ENCODE assay signal across 10 cellular contexts in genomic region chr2:122643725-122644329, GRCh38.
DNase-seq lines count a peak whose midpoint lies in the region; ATAC-seq, FAIRE-seq and TF ChIP-seq lines count a peak whose summit lies in the region.
"Had no signal": no experiment of that assay in that cellular context is flagged by ENCODE, and none has a peak within 500 bp of the region (broad histone marks: within the 10 kb centered on the region; RNA-seq: fewer than 3 reads in every experiment).

No MANE protein-coding gene starts in this region.

- peak overlapping the region; percentile 21 for H3K4me3 Mint-ChIP-seq in astrocyte (ENCODE audit: unreplicated experiment)

- no peak overlapping the region for H2AK5ac ChIP-seq in mesenchymal stem cell (ENCODE audit: low read length, severe bottlenecking)

- no peaks in the 10 kb centered on the region for H3K9me3 Mint-ChIP-seq in astrocyte (ENCODE audit: unreplicated experiment)

- no peak overlapping the region for H3K4ac ChIP-seq in mesenchymal stem cell (ENCODE audit: low read depth in 1 of 2, low read length in 2 of 2)

- H3K27me3 ChIP-seq in astrocyte (ENCODE audit: insufficient read depth, low read length) = no peaks in the 10 kb centered on the region
- no peaks in the 10 kb centered on the region for H3K27me3 ChIP-seq in mesenchymal stem cell (ENCODE audit: control insufficient read depth in 1 of 2, insufficient read depth in 1 of 2, low read length in 2 of 2)

- no peak overlapping the region for H2BK120ac ChIP-seq in mesenchymal stem cell (ENCODE audit: low read depth, low read length)

- no peak overlapping the region for H2BK15ac ChIP-seq in mesenchymal stem cell (ENCODE audit: low read depth, poor library complexity, severe bottlenecking)

- H3K27me3 Mint-ChIP-seq in astrocyte (ENCODE audit: low read depth, unreplicated experiment) = no peaks in the 10 kb centered on the region

- no peaks in the 10 kb centered on the region for H3K79me2 ChIP-seq in astrocyte (ENCODE audit: insufficient read depth, low read length)

- H3K36me3 ChIP-seq in astrocyte (ENCODE audit: insufficient read depth, low read length) = no peaks in the 10 kb centered on the region
- H3K36me3 ChIP-seq in mesenchymal stem cell (ENCODE audit: control insufficient read depth in 1 of 2, insufficient read depth in 2 of 2, low read depth in 1 of 2, low read length in 2 of 2) = no peaks in the 10 kb centered on the region

- H3K27ac Mint-ChIP-seq in astrocyte (ENCODE audit: unreplicated experiment) = peak overlapping the region; percentile 77

- H3K4me1 Mint-ChIP-seq in astrocyte (ENCODE audit: low read depth, unreplicated experiment) = peaks cover 9% of the 10 kb centered on the region

- peak; percentile 63 for DNase-seq in GM04503 (ENCODE audit: low read depth)
- DNase-seq in NCI-H2029 (lab: John Stamatoyannopoulos, UW) = peak; percentile 96
- peak; percentile 70 for DNase-seq in astrocyte (ENCODE audit: low read depth)
- DNase-seq in mesenchymal stem cell = peak; percentile 86
- no peak for DNase-seq in activated CD4-positive, alpha-beta T cell treated with anti-CD3 and anti-CD28 coated beads, Interleukin-2, amount 50 U/mL, for 4 hours
- DNase-seq: activated CD4-positive, alpha-beta T cell treated with anti-CD3 and anti-CD28 coated beads for 4 hours had no signal

- H3K9ac ChIP-seq in astrocyte (ENCODE audit: low read length) (no peak overlapping the region), mesenchymal stem cell (ENCODE audit: low read length) (peak overlapping the region; percentile 71)
- H3K9ac ChIP-seq: KMS-11 had no signal

- FAIRE-seq in astrocyte (lab: Jason Lieb, UNC) = peak; percentile 45

- no peaks in the 10 kb centered on the region for H3K79me1 ChIP-seq in mesenchymal stem cell (replicated peaks; ENCODE audit: low read length, poor library complexity, severe bottlenecking)

- no peak overlapping the region for H3K4me3 ChIP-seq in astrocyte (ENCODE audit: insufficient read depth, low read depth, low read length)
- H3K4me3 ChIP-seq in mesenchymal stem cell (ENCODE audit: insufficient read depth in 1 of 2, low read depth in 1 of 2, low read length in 2 of 2) = no peak overlapping the region

- no peak overlapping the region for H2BK5ac ChIP-seq in mesenchymal stem cell (ENCODE audit: low read depth, low read length, poor library complexity, severe bottlenecking)

- no peak for TF ChIP-seq CTCF in astrocyte (IDR thresholded peaks at IDR 0.05; ENCODE audit: insufficient read depth, low read depth, low read length)

- ATAC-seq in GM21447 (IDR thresholded peaks at IDR 0.05; ENCODE audit: unreplicated experiment) = no peak
- no peak for ATAC-seq in GM19455 (IDR thresholded peaks at IDR 0.05; ENCODE audit: unreplicated experiment)
- ATAC-seq in HG02763 (IDR thresholded peaks at IDR 0.05; ENCODE audit: unreplicated experiment) = no peak

- no CpG with 5 or more reads among the region's 1 CpG for WGBS in mesenchymal stem cell

- H3K18ac ChIP-seq in mesenchymal stem cell (ENCODE audit: low read depth in 1 of 2, low read length in 2 of 2) = no peak overlapping the region

- no peaks in the 10 kb centered on the region for H3K36me3 Mint-ChIP-seq in astrocyte (ENCODE audit: low read depth, unreplicated experiment)

- H4K20me1 ChIP-seq in astrocyte (ENCODE audit: insufficient read depth, low read length) = no peaks in the 10 kb centered on the region

- no peak overlapping the region for H3K14ac ChIP-seq in mesenchymal stem cell (ENCODE audit: low read length in 2 of 2)

- no peak overlapping the region for H3K4me2 ChIP-seq in astrocyte (ENCODE audit: low read length)
- H3K4me2 ChIP-seq in mesenchymal stem cell (ENCODE audit: low read length, poor library complexity, severe bottlenecking) = no peak overlapping the region
- H3K4me2 ChIP-seq: KMS-11 had no signal

- H3K9me3 ChIP-seq in astrocyte (ENCODE audit: insufficient read depth, low read depth, low read length) (no peaks in the 10 kb centered on the region), mesenchymal stem cell (ENCODE audit: control insufficient read depth, low read length) (no peaks in the 10 kb centered on the region)

- no peak overlapping the region for H3K23ac ChIP-seq in mesenchymal stem cell (ENCODE audit: low read length in 2 of 2)

- H2AFZ ChIP-seq in astrocyte (ENCODE audit: low read depth, low read length) (no peak overlapping the region), mesenchymal stem cell (ENCODE audit: low read depth, low read length) (no peak overlapping the region)

- H3K4me1 ChIP-seq in astrocyte (ENCODE audit: insufficient read depth, low read length) (no peaks in the 10 kb centered on the region), mesenchymal stem cell (ENCODE audit: control insufficient read depth, insufficient read depth, low read depth, low read length) (no peaks in the 10 kb centered on the region)

- H4K91ac ChIP-seq in mesenchymal stem cell (ENCODE audit: low read length) = no peak overlapping the region

- H4K8ac ChIP-seq in mesenchymal stem cell (ENCODE audit: low read length) = no peak overlapping the region

- no peak overlapping the region for H3K27ac ChIP-seq in astrocyte (ENCODE audit: low read depth, low read length)
- no peak overlapping the region for H3K27ac ChIP-seq in mesenchymal stem cell (ENCODE audit: low read length, poor library complexity, severe bottlenecking)
- H3K27ac ChIP-seq: KMS-11 had no signal

- H2BK12ac ChIP-seq in mesenchymal stem cell (ENCODE audit: low read length in 2 of 2) = no peak overlapping the region

Comparison
In these comparisons a context has a peak if more than half of its experiments do, and no peak if none do; other contexts are left out.
1. DNase-seq: peak in GM04503 (single experiment), NCI-H2029 (single experiment), astrocyte (single experiment) and mesenchymal stem cell (single experiment); none in activated CD4-positive, alpha-beta T cell treated with anti-CD3 and anti-CD28 coated beads, Interleukin-2, amount 50 U/mL, for 4 hours (0 of 2).